Comparison of ENCODE assay signal across 11 cellular contexts in the genomic region with DNA sequence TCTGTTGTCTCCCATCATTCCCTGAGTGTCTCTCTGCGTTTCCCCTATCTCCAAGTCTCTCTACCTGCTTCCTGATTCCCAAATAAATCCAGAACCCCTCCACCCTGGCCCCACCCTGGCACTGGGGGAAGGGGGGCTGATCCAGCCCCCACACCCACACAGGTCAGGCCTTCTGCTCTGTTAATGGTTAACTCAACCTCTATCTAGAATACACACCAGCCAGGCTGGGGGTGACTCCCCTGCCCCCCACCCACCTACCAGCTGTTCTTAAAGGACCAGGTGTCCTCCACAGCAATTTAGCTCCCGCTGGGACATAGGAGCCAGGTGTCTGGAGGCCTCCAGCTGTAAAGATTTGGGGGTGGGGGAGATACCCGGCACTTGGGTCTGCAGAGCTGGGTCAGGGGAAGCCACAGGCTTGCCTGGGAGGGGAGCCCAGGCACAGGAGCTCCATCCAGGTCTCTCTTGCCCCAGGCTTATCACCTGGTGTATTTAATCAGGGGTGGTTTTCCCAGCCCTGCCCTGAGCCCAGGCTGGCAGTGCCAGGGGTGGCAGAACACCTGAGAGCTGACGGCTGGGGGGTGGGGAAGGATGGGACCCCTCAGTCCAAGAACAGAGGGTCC.
A peak's percentile ranks its signal among the peaks of the same experiment; 100 is the strongest.
DNase-seq lines count a peak whose midpoint lies in the region; ATAC-seq and TF ChIP-seq lines count a peak whose summit lies in the region.
"Had no signal": no experiment of that assay in that cellular context is flagged by ENCODE, and none has a peak within 500 bp of the region (broad histone marks: within the 10 kb centered on the region; RNA-seq: fewer than 3 reads in every experiment).

No MANE protein-coding gene starts in this region.

- peaks cover 49% of the 10 kb centered on the region for H3K4me1 Mint-ChIP-seq in stimulated activated naive CD8-positive, alpha-beta T cell treated with anti-CD3 and anti-CD28 coated beads, Interleukin-15, amount 100 ng/mL, for 72 hours

- no peaks in the 10 kb centered on the region for H3K27me3 ChIP-seq in KMS-11 (ENCODE audit: insufficient read depth, low read depth)
- H3K27me3 ChIP-seq in endocrine pancreas (ENCODE audit: control insufficient read depth, insufficient read depth, low read length): no peaks in the 10 kb centered on the region
- no peaks in the 10 kb centered on the region for H3K27me3 ChIP-seq in muscle layer of duodenum (ENCODE audit: low read depth, low read length)

- no peaks in the 10 kb centered on the region for H3K79me2 ChIP-seq in KMS-11 (ENCODE audit: insufficient read depth, low read depth)

- no peak overlapping the region for H3K27ac Mint-ChIP-seq in stimulated activated naive CD8-positive, alpha-beta T cell treated with anti-CD3 and anti-CD28 coated beads, Interleukin-15, amount 100 ng/mL, for 72 hours

- no peak overlapping the region for H2AFZ ChIP-seq in KMS-11 (ENCODE audit: low read depth)

- H3K36me3 ChIP-seq in KMS-11 (ENCODE audit: insufficient read depth): no peaks in the 10 kb centered on the region
- H3K36me3 ChIP-seq in endocrine pancreas (ENCODE audit: control insufficient read depth, insufficient read depth, low read length): no peaks in the 10 kb centered on the region
- no peaks in the 10 kb centered on the region for H3K36me3 ChIP-seq in muscle layer of duodenum (ENCODE audit: control insufficient read depth in 1 of 2, insufficient read depth in 2 of 2, low read length in 2 of 2)

- H3K27ac ChIP-seq in KMS-11 (no peak overlapping the region), muscle layer of duodenum (ENCODE audit: low read length) (peak overlapping the region; percentile 68)

- no peak overlapping the region for H3K4me3 Mint-ChIP-seq in stimulated activated naive CD8-positive, alpha-beta T cell treated with anti-CD3 and anti-CD28 coated beads, Interleukin-15, amount 100 ng/mL, for 72 hours

- DNase-seq in COR-L47 (lab: John Stamatoyannopoulos, UW) (peak; percentile 89), NCI-H1092 treated with DMSO at 0.1 percent for 48 hours (lab: John Stamatoyannopoulos, UW) (no peak)
- DNase-seq in activated naive CD4-positive, alpha-beta T cell treated with anti-CD3 and anti-CD28 coated beads, Interleukin-2, amount 50 U/mL, for 16 hours: no peak
- DNase-seq in activated CD4-positive, alpha-beta T cell treated with anti-CD3 and anti-CD28 coated beads for 4 hours: no peak
- DNase-seq in stimulated activated naive CD8-positive, alpha-beta T cell treated with anti-CD3 and anti-CD28 coated beads, Interleukin-15, amount 100 ng/mL, for 72 hours: no peak
- DNase-seq: activated CD8-positive, alpha-beta memory T cell treated with anti-CD3 and anti-CD28 coated beads, Interleukin-2, amount 50 U/mL, for 48 hours; NCI-H187; stimulated activated CD4-positive, alpha-beta T cell treated with anti-CD3 and anti-CD28 coated beads, Interleukin-4, amount 100 ng/mL, for 24 hours had no signal

- H3K4me3 ChIP-seq in KMS-11 (IDR thresholded peaks at IDR 0.05; ENCODE audit: insufficient read depth, low read depth, low read length) (no peak overlapping the region), endocrine pancreas (ENCODE audit: control insufficient read depth, insufficient read depth, low read length) (peak overlapping the region; percentile 30), muscle layer of duodenum (ENCODE audit: low read depth in 1 of 2, low read length in 2 of 2) (peak overlapping the region; percentile 10 to 30)

- no peak for ATAC-seq in stimulated activated naive CD8-positive, alpha-beta T cell treated with anti-CD3 and anti-CD28 coated beads, Interleukin-15, amount 100 ng/mL, for 72 hours

- peak overlapping the region; percentile 46; the same call in 1 of the 2 replicates for H3K4me2 ChIP-seq in KMS-11

- H3K27me3 Mint-ChIP-seq in stimulated activated naive CD8-positive, alpha-beta T cell treated with anti-CD3 and anti-CD28 coated beads, Interleukin-15, amount 100 ng/mL, for 72 hours: peaks cover 19% of the 10 kb centered on the region

- H3K9ac ChIP-seq in KMS-11: no peak overlapping the region
- H3K9ac ChIP-seq in endocrine pancreas (ENCODE audit: control insufficient read depth, insufficient read depth, low read length): peak overlapping the region; percentile 80

- no peak for TF ChIP-seq CTCF in KMS-11 (conservative IDR thresholded peaks at IDR 0.05; ENCODE audit: low read depth, low read length)

- no peaks in the 10 kb centered on the region for H4K20me1 ChIP-seq in KMS-11 (ENCODE audit: insufficient read depth)

- H3K4me1 ChIP-seq in KMS-11 (ENCODE audit: low read depth, poor library complexity, severe bottlenecking) (peaks cover 28% of the 10 kb centered on the region), endocrine pancreas (ENCODE audit: control insufficient read depth, insufficient read depth, low read length) (no peaks in the 10 kb centered on the region), muscle layer of duodenum (ENCODE audit: control insufficient read depth in 1 of 2, insufficient read depth in 2 of 2, low read length in 2 of 2) (peaks cover 3 to 43% of the 10 kb centered on the region in 2 donors)

- H3K9me3 ChIP-seq in endocrine pancreas (ENCODE audit: control insufficient read depth, low read length) (no peaks in the 10 kb centered on the region), muscle layer of duodenum (ENCODE audit: control insufficient read depth in 1 of 2, low read length in 2 of 2) (no peaks in the 10 kb centered on the region)

- H3K9me3 Mint-ChIP-seq in stimulated activated naive CD8-positive, alpha-beta T cell treated with anti-CD3 and anti-CD28 coated beads, Interleukin-15, amount 100 ng/mL, for 72 hours: no peaks in the 10 kb centered on the region
